In genomic region chr12:6026998-6027397, GRCh38 we compare ENCODE assay signal across 16 cellular contexts.
DNase-seq lines count a peak whose midpoint lies in the region; ATAC-seq, FAIRE-seq and TF ChIP-seq lines count a peak whose summit lies in the region.
"Had no signal": no experiment of that assay in that cellular context is flagged by ENCODE, and none has a peak within 500 bp of the region (broad histone marks: within the 10 kb centered on the region; RNA-seq: fewer than 3 reads in every experiment).

No MANE protein-coding gene starts in this region.

- H3K27ac ChIP-seq in H9 (ENCODE audit: insufficient read length, low read depth, low read length) (no peak overlapping the region), H1 (ENCODE audit: low read depth, low read length) (no peak overlapping the region), upper lobe of right lung (no peak overlapping the region)
- H3K27ac ChIP-seq: BLaER1 had no signal

- H3K23me2 ChIP-seq in H9 (ENCODE audit: insufficient read length, low read depth, low read length, poor library complexity, severe bottlenecking), result no peaks in the 10 kb centered on the region
- no peaks in the 10 kb centered on the region for H3K23me2 ChIP-seq in H1 (ENCODE audit: low read depth, low read length)

- intact Hi-C loops in upper lobe of right lung (cut with DNase I), result no loop called here

- H2BK15ac ChIP-seq in H9 (ENCODE audit: low read depth, low read length) (no peak overlapping the region), H1 (ENCODE audit: low read length) (no peak overlapping the region)

- CTCF ChIA-PET in H1 (lab: Charles Lee; ENCODE audit: partially characterized antibody), result interaction anchor here (1.0 to 2.1 kb wide), 3 partner anchors 11 to 50 kb away, joined by 3 to 11 read pairs (median 3); no protein-coding TSS in a partner anchor

- TF ChIP-seq EP300 in H1 (IDR thresholded peaks at IDR 0.05; ENCODE audit: borderline replicate concordance in 1 of 2, low read depth in 2 of 2, low read length in 2 of 2), result no peak

- H3K56ac ChIP-seq in H9 (ENCODE audit: insufficient read length, low read depth, low read length) (no peak overlapping the region), H1 (replicated peaks; ENCODE audit: insufficient read length, low read depth, low read length) (no peak overlapping the region)

- H2BK5ac ChIP-seq in H9 (ENCODE audit: insufficient read length, low read length) (no peak overlapping the region), H1 (ENCODE audit: low read depth, low read length) (no peak overlapping the region)

- no peaks in the 10 kb centered on the region for H3K79me2 ChIP-seq in H9 (ENCODE audit: insufficient read depth, low read length)
- H3K79me2 ChIP-seq in H1 (ENCODE audit: control insufficient read depth in 1 of 2, insufficient read depth in 2 of 2, low read length in 2 of 2), result no peaks in the 10 kb centered on the region

- peaks cover 9 to 10% of the 10 kb centered on the region in 2 experiments; a peak in 3 of 5 replicates for H3K9me3 Mint-ChIP-seq in H9

- H3K4me2 ChIP-seq in H9 (ENCODE audit: insufficient read depth, insufficient read length, low read length) (no peak overlapping the region), H1 (ENCODE audit: insufficient read depth in 1 of 2, low read depth in 2 of 2, low read length in 2 of 2) (no peak overlapping the region)
- H3K4me2 ChIP-seq: BLaER1 had no signal

- H4K5ac ChIP-seq in H9 (ENCODE audit: insufficient read length, low read depth, low read length) (no peak overlapping the region), H1 (ENCODE audit: insufficient read length, low read depth, low read length) (no peak overlapping the region)

- H3K36me3 ChIP-seq in H1 (ENCODE audit: control insufficient read depth in 2 of 4, insufficient read depth in 4 of 4, low read length in 3 of 4), result no peaks in the 10 kb centered on the region
- no peaks in the 10 kb centered on the region for H3K36me3 ChIP-seq in upper lobe of right lung
- H3K36me3 ChIP-seq: BLaER1 had no signal

- no peak overlapping the region for H3T11ph ChIP-seq in H9 (ENCODE audit: low read length)

- H3K27me3 ChIP-seq in H9 (ENCODE audit: insufficient read depth, low read length) (no peaks in the 10 kb centered on the region), H1 (replicated peaks in 1 of 4; ENCODE audit: control insufficient read depth in 3 of 4, extremely low read depth in 1 of 4, insufficient read depth in 3 of 4, low read length in 3 of 4) (no peaks in the 10 kb centered on the region), upper lobe of right lung (no peaks in the 10 kb centered on the region)
- H3K27me3 ChIP-seq: BLaER1 had no signal

- H3K4me3 ChIP-seq in H1 (ENCODE audit: extremely low read depth in 1 of 4, insufficient read depth in 2 of 4, low read depth in 3 of 4, low read length in 4 of 4) (no peak overlapping the region), upper lobe of right lung (no peak overlapping the region)
- H3K4me3 ChIP-seq: BLaER1, GM12878 had no signal

- no peak for ATAC-seq in upper lobe of right lung
- ATAC-seq: GM12878, HepG2 had no signal

- no peaks in the 10 kb centered on the region for H4K20me1 ChIP-seq in H9 (ENCODE audit: control insufficient read depth, insufficient read depth, insufficient read length)
- no peaks in the 10 kb centered on the region for H4K20me1 ChIP-seq in H1 (replicated peaks in 1 of 2; ENCODE audit: control insufficient read depth in 1 of 2, insufficient read depth in 2 of 2, low read length in 2 of 2)
- H4K20me1 ChIP-seq: BLaER1 had no signal

- H4K91ac ChIP-seq in H9 (ENCODE audit: insufficient read length, low read depth, low read length) (no peak overlapping the region), H1 (replicated peaks; ENCODE audit: insufficient read length, low read length) (no peak overlapping the region)

- H4K8ac ChIP-seq in H9 (replicated peaks; ENCODE audit: insufficient read length, low read depth, low read length) (no peak overlapping the region), H1 (ENCODE audit: extremely low read depth, insufficient read depth, low read length) (peak overlapping the region; percentile 85; the same call in 1 of the 2 replicates)

- H2AK5ac ChIP-seq in H9 (ENCODE audit: insufficient read length, low read length) (no peak overlapping the region), H1 (ENCODE audit: low read depth, low read length) (no peak overlapping the region)

- FAIRE-seq in H1 (lab: Jason Lieb, UNC), result no peak
- FAIRE-seq: GM12878, GM18507, HepG2 had no signal

- H3K4me3 Mint-ChIP-seq in H9, result no peak overlapping the region
- H3K4me3 Mint-ChIP-seq: CD8-positive, alpha-beta memory T cell had no signal

- H2AFZ ChIP-seq in H9 (ENCODE audit: low read length) (no peak overlapping the region), H1 (ENCODE audit: low read length) (no peak overlapping the region)

- H3K18ac ChIP-seq in H9 (ENCODE audit: insufficient read length, low read depth, low read length), result no peak overlapping the region
- no peak overlapping the region for H3K18ac ChIP-seq in H1 (ENCODE audit: extremely low read depth, low read length)

- no peak overlapping the region for H2BK20ac ChIP-seq in H9 (ENCODE audit: low read depth, low read length, poor library complexity, severe bottlenecking)
- H2BK20ac ChIP-seq in H1 (ENCODE audit: low read length), result no peak overlapping the region

- H3K23ac ChIP-seq in H9 (ENCODE audit: insufficient read length, low read depth, low read length) (no peak overlapping the region), H1 (ENCODE audit: insufficient read length) (no peak overlapping the region)

- TF ChIP-seq CTCF in H9 (conservative IDR thresholded peaks at IDR 0.05), result no peak
- TF ChIP-seq CTCF in H1 (IDR thresholded peaks at IDR 0.05; ENCODE audit: control extremely low read depth in 1 of 3, insufficient read depth in 1 of 3, low read depth in 1 of 3, low read length in 3 of 3), result no peak
- TF ChIP-seq CTCF in upper lobe of right lung (IDR thresholded peaks at IDR 0.05), result no peak

- in situ Hi-C loops in G401 (cut with HindIII; ENCODE audit: low sequenced_read_pairs), result no loop called here

- peak; percentile 8 for DNase-seq in H9
- DNase-seq in H1 (ENCODE audit: low read depth in 1 of 2, low spot score in 2 of 2), result no peak
- peak; percentile 68 to 69 for DNase-seq in lung microvascular endothelial cell (ENCODE audit: low read depth in 2 of 2)
- DNase-seq in upper lobe of right lung, result peak; percentile 15
- no peak for DNase-seq in G401 (ENCODE audit: low spot score)
- no peak for DNase-seq in stimulated activated naive CD4-positive, alpha-beta T cell treated with Interleukin-2 at 50 U/mL for 16 hours (lab: John Stamatoyannopoulos, UW)
- DNase-seq in NOMO-1 treated with DMSO at 0.1 percent for 48 hours (lab: John Stamatoyannopoulos, UW; ENCODE audit: unreplicated experiment), result no peak
- DNase-seq: 8988T; AML-193; Caco-2; CD8-positive, alpha-beta memory T cell; H7 had no signal

- H3K9me3 ChIP-seq in H9 (ENCODE audit: control insufficient read depth, low read depth, low read length) (no peaks in the 10 kb centered on the region), H1 (ENCODE audit: insufficient read depth in 2 of 2, low read depth in 1 of 2, low read length in 1 of 2) (peaks cover 3 to 10% of the 10 kb centered on the region in 2 experiments; a peak in 2 of 4 replicates), upper lobe of right lung (no peaks in the 10 kb centered on the region)
- H3K9me3 ChIP-seq: Caco-2 had no signal

- no peak for TF ChIP-seq POLR2A in H1 (IDR thresholded peaks at IDR 0.05; ENCODE audit: control extremely low read depth in 1 of 2, low read depth in 2 of 2, low read length in 2 of 2)

- no CpG with 5 or more reads among the region's 6 CpGs for WGBS in H9 (ENCODE audit: extremely low coverage, insufficient read length, low lambda C conversion rate)
- WGBS in H1 (ENCODE audit: extremely low coverage in 1 of 2, insufficient coverage in 1 of 2, insufficient read length in 1 of 2, insufficient replicate concordance in 2 of 2, low coverage in 1 of 2, low lambda C conversion rate in 2 of 2, missing lambda C conversion rate in 1 of 2), 2 experiments, result 86% methylated on average over 6 of the region's 6 CpGs; no CpG with 5 or more reads in 1 of the 2 experiments

- H3K9ac ChIP-seq in H9 (ENCODE audit: extremely low read depth, insufficient read length, low read length) (no peak overlapping the region), H1 (replicated peaks in 1 of 4; ENCODE audit: extremely low read depth in 1 of 4, low read depth in 3 of 4, low read length in 3 of 4) (no peak overlapping the region)
- H3K9ac ChIP-seq: BLaER1 had no signal

- no peak for TF ChIP-seq RAD21 in H1 (IDR thresholded peaks at IDR 0.05 in 1 of 2, conservative IDR thresholded peaks at IDR 0.05 in 1 of 2; ENCODE audit: low read depth in 2 of 2, low read length in 2 of 2)

- H3K4me1 ChIP-seq in H9 (ENCODE audit: insufficient read depth, low read length), result no peaks in the 10 kb centered on the region
- H3K4me1 ChIP-seq in H1 (replicated peaks in 1 of 4; ENCODE audit: control insufficient read depth in 3 of 4, insufficient read depth in 4 of 4, low read length in 3 of 4), result no peaks in the 10 kb centered on the region
- H3K4me1 ChIP-seq in upper lobe of right lung, result no peaks in the 10 kb centered on the region

- no peak overlapping the region for H3K14ac ChIP-seq in H9 (ENCODE audit: insufficient read depth, low read length)
- no peak overlapping the region for H3K14ac ChIP-seq in H1 (ENCODE audit: insufficient read length)

- H3K27me3 Mint-ChIP-seq in H9 (ENCODE audit: low read depth), result peaks cover 2% of the 10 kb centered on the region; the same call in 1 of the 2 replicates

- H3K4me1 Mint-ChIP-seq in H9, result no peaks in the 10 kb centered on the region
- H3K4me1 Mint-ChIP-seq: CD8-positive, alpha-beta memory T cell had no signal

- H3K79me1 ChIP-seq in H9 (ENCODE audit: insufficient read depth, low read depth, low read length, poor library complexity, severe bottlenecking), result no peaks in the 10 kb centered on the region
- H3K79me1 ChIP-seq in H1 (ENCODE audit: low read depth, low read length), result no peaks in the 10 kb centered on the region

- peaks cover 0 to 8% (median 0%) of the 10 kb centered on the region in 3 experiments; a peak in 4 of 7 replicates for H3K36me3 Mint-ChIP-seq in H9 (ENCODE audit: insufficient read depth in 1 of 3, low read depth in 3 of 3)

- POLR2A ChIA-PET in H1 (lab: Charles Lee; ENCODE audit: partially characterized antibody), result no interaction called here

- no peak overlapping the region for H3K27ac Mint-ChIP-seq in H9
- H3K27ac Mint-ChIP-seq: CD8-positive, alpha-beta memory T cell had no signal

- H3K4ac ChIP-seq in H9 (ENCODE audit: low read depth, low read length) (no peak overlapping the region), H1 (replicated peaks; ENCODE audit: insufficient read length, low read depth, low read length) (no peak overlapping the region)

- H2BK120ac ChIP-seq in H9 (ENCODE audit: low read depth, low read length, poor library complexity, severe bottlenecking) (no peak overlapping the region), H1 (replicated peaks; ENCODE audit: low read depth, low read length) (no peak overlapping the region)

- H2BK12ac ChIP-seq in H9 (ENCODE audit: insufficient read length, low read depth, low read length), result no peak overlapping the region
- H2BK12ac ChIP-seq in H1 (ENCODE audit: low read depth, low read length), result no peak overlapping the region

Comparison
In these comparisons a context has a peak if more than half of its experiments do, and no peak if none do; other contexts are left out.
1. DNase-seq: peak in H9 (single experiment), lung microvascular endothelial cell (2 of 2) and upper lobe of right lung (single experiment); none in H1 (0 of 2), G401 (single experiment), stimulated activated naive CD4-positive, alpha-beta T cell treated with Interleukin-2 at 50 U/mL for 16 hours (single experiment) and NOMO-1 treated with DMSO at 0.1 percent for 48 hours (single experiment).